14 cellular contexts compared by ENCODE assay signal in genomic region chr20:2042400-2042799, GRCh38. TPM values are rescaled to one million over a fixed set of nuclear protein-coding genes. Genes with fewer than 3 reads are reported as not detected.
A peak's percentile ranks its signal among the peaks of the same experiment; 100 is the strongest.
DNase-seq lines count a peak whose midpoint lies in the region; ATAC-seq and TF ChIP-seq lines count a peak whose summit lies in the region.
"Had no signal": no experiment of that assay in that cellular context is flagged by ENCODE, and none has a peak within 500 bp of the region (broad histone marks: within the 10 kb centered on the region; RNA-seq: fewer than 3 reads in every experiment).

No MANE protein-coding gene starts in this region.

- H3K9me3 ChIP-seq in A673 (ENCODE audit: low read depth, low read length, poor library complexity, severe bottlenecking) (no peaks in the 10 kb centered on the region), RWPE2 (ENCODE audit: severe bottlenecking) (no peaks in the 10 kb centered on the region), aorta (ENCODE audit: control insufficient read depth, low read length) (peaks cover 1% of the 10 kb centered on the region)

- TF ChIP-seq CTCF in A673 (conservative IDR thresholded peaks at IDR 0.05; ENCODE audit: low read depth, low read length) (no peak), RWPE2 (IDR thresholded peaks at IDR 0.05; ENCODE audit: poor library complexity, severe bottlenecking) (no peak), foreskin fibroblast (IDR thresholded peaks at IDR 0.05; ENCODE audit: low read depth, low read length) (no peak), omental fat pad (IDR thresholded peaks at IDR 0.05) (no peak)

- no TSS peak for BruUV-seq in A673 (replicated peaks; lab: Mats Ljungman, UMichigan)

- H3K4me1 ChIP-seq in A673 (ENCODE audit: insufficient read depth, low read length, poor library complexity, severe bottlenecking) (no peaks in the 10 kb centered on the region), RWPE2 (ENCODE audit: insufficient read depth, poor library complexity, severe bottlenecking) (no peaks in the 10 kb centered on the region), aorta (ENCODE audit: control insufficient read depth in 1 of 2, insufficient read depth in 2 of 2, low read length in 2 of 2) (no peaks in the 10 kb centered on the region)
- H3K4me1 ChIP-seq: stomach had no signal

- H3K27ac ChIP-seq in A673 (ENCODE audit: low read depth, low read length, poor library complexity, severe bottlenecking) (no peak overlapping the region), RWPE2 (ENCODE audit: poor library complexity, severe bottlenecking) (no peak overlapping the region), aorta (ENCODE audit: low read depth in 1 of 2, low read length in 2 of 2) (no peak overlapping the region)
- H3K27ac ChIP-seq: stomach had no signal

- DNase-seq in A673 (ENCODE audit: low spot score) (peak; percentile 20), H4 (ENCODE audit: low spot score) (peak; percentile 63), RWPE2 (ENCODE audit: low spot score) (no peak), foreskin fibroblast (peak; percentile 37 to 59), aorta (no peak), DMS53 (lab: John Stamatoyannopoulos, UW) (no peak), omental fat pad (ENCODE audit: low spot score) (no peak)
- DNase-seq in activated CD4-positive, CD25-positive, alpha-beta regulatory T cell (lab: John Stamatoyannopoulos, UW) = no peak
- DNase-seq: H9, Karpas-422, NCI-H187 treated with DMSO at 0.1 percent for 48 hours, stomach had no signal

- peaks cover 61% of the 10 kb centered on the region for H3K27me3 ChIP-seq in A673 (replicated peaks; ENCODE audit: insufficient read depth, low read depth, low read length, poor library complexity)
- peaks cover 10% of the 10 kb centered on the region for H3K27me3 ChIP-seq in RWPE2 (ENCODE audit: insufficient read depth, poor library complexity, severe bottlenecking)
- peaks cover 0 to 1% of the 10 kb centered on the region in 2 donors for H3K27me3 ChIP-seq in aorta (ENCODE audit: control insufficient read depth in 1 of 2, insufficient read depth in 2 of 2, low read length in 1 of 2)

- WGBS in aorta, 2 donors = 49 to 53% methylated on average over 6 of the region's 6 CpGs

- intact Hi-C loops in A673 (cut with micrococcal nuclease; ENCODE audit: unreplicated experiment) (no loop called here), aorta (cut with DNase I) (no loop called here)

- ATAC-seq in RWPE2 (ENCODE audit: low read depth) (peak; percentile 88), aorta (ENCODE audit: low FRiP score) (no peak), omental fat pad (ENCODE audit: low FRiP score) (no peak)

- POLR2A ChIA-PET in A673 (lab: Charles Lee; ENCODE audit: low non-redundant PET) = no interaction called here

- H3K36me3 ChIP-seq in A673 (ENCODE audit: insufficient read depth, low read length, poor library complexity, severe bottlenecking) (no peaks in the 10 kb centered on the region), RWPE2 (ENCODE audit: low read depth) (no peaks in the 10 kb centered on the region), aorta (ENCODE audit: control insufficient read depth in 1 of 2, insufficient read depth in 2 of 2, low read length in 1 of 2) (no peaks in the 10 kb centered on the region)
- H3K36me3 ChIP-seq: stomach had no signal

- CTCF ChIA-PET in A673 (lab: Charles Lee) = interaction anchor here (0.5 kb wide), 1 partner anchor 806 kb away, joined by 3 read pairs; no protein-coding TSS in a partner anchor

- H3K4me3 ChIP-seq in A673 (ENCODE audit: low read depth, low read length, poor library complexity, severe bottlenecking) (no peak overlapping the region), RWPE2 (ENCODE audit: severe bottlenecking) (no peak overlapping the region), foreskin fibroblast (ENCODE audit: low read depth in 1 of 2, low read length in 2 of 2) (no peak overlapping the region), aorta (ENCODE audit: low read length in 2 of 2) (no peak overlapping the region)
- H3K4me3 ChIP-seq: stomach had no signal

RNA-seq across cellular contexts. Expression of gene PDYN, which starts 48.5 kb away (rescaled TPM):
- total RNA-seq in A673 (2021) = not detected in 2 replicates
- not detected in 2 replicates for total RNA-seq in H4 (2014; rRNA removed; shearing (Covaris generic))
- total RNA-seq in aorta = not detected
- polyA plus RNA-seq in aorta = not detected
- not detected for total RNA-seq in omental fat pad
- total RNA-seq: stomach; T-helper 2 cell treated with Interferon-gamma antibody and Interleukin-4, amounts not matched to agents 100 ng/mL and 5 ng/mL, for 36 hours had no signal
- polyA plus RNA-seq: adipose tissue, stomach had no signal

RNA-seq across cellular contexts. Expression of gene STK35, which starts 59.2 kb away (rescaled TPM):
- total RNA-seq in A673 (2021) (38.2 and 38.8 TPM in 2 replicates), aorta (10 to 100 TPM; 10.5 to 13.8 TPM), omental fat pad (10 to 100 TPM; 21.6 to 30.0 (median 24.7) TPM)
- 10.4 and 19.1 TPM in 2 replicates for total RNA-seq in H4 (2014; rRNA removed; shearing (Covaris generic))
- 1 to 10 TPM; 1.6 to 5.1 TPM for polyA plus RNA-seq in aorta

Comparison
In these comparisons a context has a peak if more than half of its experiments do, and no peak if none do; other contexts are left out.
1. DNase-seq: peak in A673 (single experiment), H4 (single experiment) and foreskin fibroblast (2 of 2); none in RWPE2 (single experiment), aorta (0 of 2), activated CD4-positive, CD25-positive, alpha-beta regulatory T cell (0 of 4), DMS53 (single experiment) and omental fat pad (single experiment).